Comparison of ENCODE assay signal across 2 cellular contexts in genomic region chr15:68788265-68788624, GRCh38.
TF ChIP-seq lines count a peak whose summit lies in the region.

No MANE protein-coding gene starts in this region.

TF ChIP-seq in GM23338, 12 proteins besides CTCF, POLR2A, EP300 and RAD21 (continued from another document):
- TF ChIP-seq ZNF462 (CRISPR knock-in tag; IDR thresholded peaks at IDR 0.05), result no peak

TF ChIP-seq in SK-N-SH, 30 proteins besides CTCF, POLR2A, EP300 and RAD21 (continued from another document):
- TF ChIP-seq PBX3 (IDR thresholded peaks at IDR 0.05) (no peak), USF1 (IDR thresholded peaks at IDR 0.05; ENCODE audit: borderline replicate concordance, low read depth) (no peak), MXI1 (IDR thresholded peaks at IDR 0.05; ENCODE audit: low read depth, low read length) (no peak), JUND (IDR thresholded peaks at IDR 0.05) (no peak), NFIC (IDR thresholded peaks at IDR 0.05; ENCODE audit: borderline replicate concordance) (no peak), MAX (IDR thresholded peaks at IDR 0.05; ENCODE audit: low read depth) (no peak), RCOR1 (IDR thresholded peaks at IDR 0.05; ENCODE audit: low read length) (no peak), REST (IDR thresholded peaks at IDR 0.05; ENCODE audit: low read depth, low read length) (no peak), TCF12 (IDR thresholded peaks at IDR 0.05) (no peak), RFX5 (IDR thresholded peaks at IDR 0.05; ENCODE audit: low read length) (no peak)
